ENCODE assay signal across 8 cellular contexts in the genomic region with DNA sequence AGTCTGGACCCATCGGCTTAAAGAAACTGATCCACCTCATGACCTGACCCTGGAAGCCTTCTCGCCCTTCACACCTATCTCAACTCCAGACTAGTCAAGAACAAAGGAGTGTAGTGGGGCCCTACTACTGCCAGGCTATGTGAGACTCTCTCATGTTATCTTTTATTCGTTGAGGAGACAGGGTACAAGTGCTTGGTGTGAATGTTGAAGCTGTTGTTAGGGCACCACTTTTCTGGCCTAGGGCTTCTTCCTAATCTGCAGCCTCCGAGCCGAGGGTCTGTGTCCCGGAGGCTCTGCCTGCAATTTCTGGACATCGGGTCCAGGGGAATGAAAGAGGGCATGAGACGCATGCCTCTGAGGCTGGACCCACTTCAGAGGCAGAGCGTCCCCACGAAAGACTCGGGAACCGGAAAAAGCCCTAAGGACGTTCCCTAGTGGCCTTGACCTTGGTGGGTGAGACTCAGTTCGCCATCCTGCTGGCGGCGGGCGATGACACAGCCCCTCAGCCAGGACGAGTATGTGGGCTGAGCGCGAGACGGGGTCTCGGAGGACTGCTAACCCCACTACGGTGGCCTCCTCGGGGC. TPM values are rescaled to one million over a fixed set of nuclear protein-coding genes. Genes with fewer than 3 reads are reported as not detected.
A peak's percentile ranks its signal among the peaks of the same experiment; 100 is the strongest.
DNase-seq lines count a peak whose midpoint lies in the region; ATAC-seq, FAIRE-seq and TF ChIP-seq lines count a peak whose summit lies in the region.

No MANE protein-coding gene starts in this region.

- no peaks in the 10 kb centered on the region for H3K27me3 Mint-ChIP-seq in CD8-positive, alpha-beta memory T cell
- no peaks in the 10 kb centered on the region for H3K27me3 Mint-ChIP-seq in memory B cell

- intact Hi-C loops in K562 (cut with micrococcal nuclease) = no loop called here

- peaks cover 0 to 11% (median 0%) of the 10 kb centered on the region in 3 donors for H3K36me3 Mint-ChIP-seq in CD8-positive, alpha-beta memory T cell
- H3K36me3 Mint-ChIP-seq in memory B cell = no peaks in the 10 kb centered on the region

- POLR2A ChIA-PET in CD8-positive, alpha-beta memory T cell (lab: Charles Lee) = interaction anchor here (0.6 to 1.0 kb wide), 2 partner anchors 9 to 84 kb away, joined by 3 to 8 read pairs; partner anchors contain the start of gene CAMTA1
- POLR2A ChIA-PET in K562 (lab: Yijun Ruan, JAX) = interaction anchor here (0.5 to 2.1 kb wide), 7 partner anchors 9 to 276 kb away, joined by 3 to 8 read pairs (median 3); partner anchors contain the start of gene ZBTB48

- H3K27ac Mint-ChIP-seq in CD8-positive, alpha-beta memory T cell = peak overlapping the region in 7 of 8 donors; percentile 41 to 95 (median 79)
- H3K27ac Mint-ChIP-seq in memory B cell = peak overlapping the region; percentile 88

- H3K9ac ChIP-seq in K562 (ENCODE audit: insufficient read depth in 1 of 2, low read depth in 2 of 2, low read length in 2 of 2) = peak overlapping the region; percentile 98 to 99

- H3K4me3 ChIP-seq in CD8-positive, alpha-beta memory T cell (ENCODE audit: low read length) = peak overlapping the region; percentile 87
- H3K4me3 ChIP-seq in HL-60 (replicated peaks; ENCODE audit: insufficient read depth, low read length) (peak overlapping the region; percentile 98), K562 (peak overlapping the region; percentile 97)

- no peak for TF ChIP-seq RAD21 in K562 (CRISPR knock-in tag; conservative IDR thresholded peaks at IDR 0.05 in 1 of 2, IDR thresholded peaks at IDR 0.05 in 1 of 2)

- CTCF ChIA-PET in CD8-positive, alpha-beta memory T cell (lab: Charles Lee) = interaction anchor here (0.6 to 1.5 kb wide), 9 partner anchors 14 to 454 kb away, joined by 3 to 4 read pairs (median 3); partner anchors contain the start of gene NOL9
- CTCF ChIA-PET in K562 (lab: Yijun Ruan, JAX; ENCODE audit: low intra/inter-chr PET ratio) = no interaction called here

- peak overlapping the region; percentile 90 for H3K4me2 ChIP-seq in K562 (ENCODE audit: insufficient read depth, low read length)

- peak in 1 of 5 donors; percentile 2 for DNase-seq in CD8-positive, alpha-beta memory T cell
- no peak for DNase-seq in HL-60 (ENCODE audit: low read depth in 1 of 2, low spot score in 1 of 2)
- peak in 1 of 4 experiments; percentile 34 for DNase-seq in K562 (ENCODE audit: extremely low read depth in 1 of 4, low spot score in 3 of 4)
- DNase-seq in memory B cell (ENCODE audit: low spot score in 2 of 2) = peak in 1 of 2 donors; percentile 5
- no peak for DNase-seq in NCI-H2107 (lab: John Stamatoyannopoulos, UW)
- DNase-seq in COLO829 (ENCODE audit: low spot score) = no peak
- no peak for DNase-seq in NCI-H510A (lab: John Stamatoyannopoulos, UW)

- H3K36me3 ChIP-seq in CD8-positive, alpha-beta memory T cell (ENCODE audit: insufficient read depth, low read length) = no peaks in the 10 kb centered on the region
- H3K36me3 ChIP-seq in K562 (ENCODE audit: control insufficient read depth, insufficient read depth, low read length) = peaks cover 40% of the 10 kb centered on the region

- peaks cover 6% of the 10 kb centered on the region; the same call in 1 of the 2 replicates for H4K20me1 ChIP-seq in K562 (replicated peaks; ENCODE audit: control insufficient read depth, insufficient read depth, low read length)

- no peaks in the 10 kb centered on the region for H3K9me3 Mint-ChIP-seq in CD8-positive, alpha-beta memory T cell
- H3K9me3 Mint-ChIP-seq in memory B cell = no peaks in the 10 kb centered on the region

- no peaks in the 10 kb centered on the region for H3K27me3 ChIP-seq in CD8-positive, alpha-beta memory T cell (ENCODE audit: insufficient read depth, low read length, poor library complexity, severe bottlenecking)
- H3K27me3 ChIP-seq in HL-60 (ENCODE audit: insufficient read depth, poor library complexity, severe bottlenecking) = no peaks in the 10 kb centered on the region
- no peaks in the 10 kb centered on the region for H3K27me3 ChIP-seq in K562 (ENCODE audit: control insufficient read depth in 2 of 2, insufficient read depth in 2 of 2, low read length in 2 of 2)

- no peaks in the 10 kb centered on the region for H3K9me3 ChIP-seq in CD8-positive, alpha-beta memory T cell (ENCODE audit: low read length)
- H3K9me3 ChIP-seq in K562 (replicated peaks; ENCODE audit: control insufficient read depth, insufficient read depth, low read depth, low read length) = no peaks in the 10 kb centered on the region

- peak overlapping the region; percentile 76 to 91 (median 84) for H3K4me3 Mint-ChIP-seq in CD8-positive, alpha-beta memory T cell
- H3K4me3 Mint-ChIP-seq in memory B cell = peak overlapping the region; percentile 94

- TF ChIP-seq CTCF in HL-60 (IDR thresholded peaks at IDR 0.05; ENCODE audit: insufficient read depth, low read length) (no peak), K562 (IDR thresholded peaks at IDR 0.05 in 2 of 3, conservative IDR thresholded peaks at IDR 0.05 in 1 of 3; ENCODE audit: insufficient read depth in 2 of 3, low read depth in 1 of 3, low read length in 3 of 3) (no peak)

- FAIRE-seq in K562 (lab: Jason Lieb, UNC) = no peak

- TF ChIP-seq EP300 in K562 (IDR thresholded peaks at IDR 0.05; ENCODE audit: low read length) = no peak

- H3K79me2 ChIP-seq in K562 (ENCODE audit: control insufficient read depth, insufficient read depth, low read length) = peaks cover 55% of the 10 kb centered on the region

- H2AFZ ChIP-seq in K562 (ENCODE audit: low read depth, low read length) = peak overlapping the region; percentile 84

- H3K9me1 ChIP-seq in K562 (ENCODE audit: control insufficient read depth, insufficient read depth, low read length) = no peaks in the 10 kb centered on the region

- 0% methylated on average over 24 of the region's 24 CpGs for WGBS in K562 (ENCODE audit: insufficient coverage, low coverage, missing lambda C conversion rate)

- BruUV-seq in K562 (replicated peaks; lab: Mats Ljungman, UMichigan) = no TSS peak

- peaks cover 21% of the 10 kb centered on the region for H3K4me1 ChIP-seq in CD8-positive, alpha-beta memory T cell (ENCODE audit: insufficient read depth, low read length)
- H3K4me1 ChIP-seq in K562 (replicated peaks in 1 of 2; ENCODE audit: control insufficient read depth in 2 of 2, insufficient read depth in 2 of 2, low read length in 2 of 2) = peaks cover 16% of the 10 kb centered on the region in 2 experiments; a peak in 4 of 5 replicates

- no peak for TF ChIP-seq POLR2A in K562 (conservative IDR thresholded peaks at IDR 0.05)

- H3K4me1 Mint-ChIP-seq in CD8-positive, alpha-beta memory T cell = peaks cover 28 to 41% (median 37%) of the 10 kb centered on the region in 3 donors
- H3K4me1 Mint-ChIP-seq in memory B cell = peaks cover 22% of the 10 kb centered on the region

- H3K27ac ChIP-seq in CD8-positive, alpha-beta memory T cell (ENCODE audit: low read depth, low read length) = peak overlapping the region; percentile 89
- peak overlapping the region; percentile 86 for H3K27ac ChIP-seq in HL-60 (replicated peaks)
- peak overlapping the region; percentile 96 for H3K27ac ChIP-seq in K562 (ENCODE audit: extremely low read depth, low read depth, low read length)

- ATAC-seq in K562 = no peak
- ATAC-seq in memory B cell (ENCODE audit: low read depth) = no peak
- no peak for ATAC-seq in HG02884 (IDR thresholded peaks at IDR 0.05; ENCODE audit: unreplicated experiment)

- in situ Hi-C loops in K562 (cut with MboI) = no loop called here

TF ChIP-seq in K562, 482 proteins besides CTCF, POLR2A, EP300 and RAD21 (continues in another document):
- TF ChIP-seq NFRKB (IDR thresholded peaks at IDR 0.05; ENCODE audit: low read depth) = 0 out of 2 replicates have a peak, but pooled peaks have one; percentile 12
- TF ChIP-seq ZFP1 (CRISPR knock-in tag; IDR thresholded peaks at IDR 0.05) = no peak
- no peak for TF ChIP-seq BRD4 (IDR thresholded peaks at IDR 0.05)

RNA-seq across cellular contexts. Expression of gene DNAJC11, which starts 0.7 kb away (rescaled TPM):
- 10 to 100 TPM; 79.2 to 80.4 TPM for total RNA-seq in CD8-positive, alpha-beta memory T cell
- 22.7 TPM for polyA plus RNA-seq in CD8-positive, alpha-beta memory T cell
- total RNA-seq in K562 (2011; cell fraction: chromatin; rRNA removed; ENCODE audit: low replicate concordance) = 233 and 279 TPM in 2 replicates
- total RNA-seq in K562 (2011; cell fraction: nucleolus; rRNA removed) = 86.2 and 87.8 TPM in 2 replicates
- 111 and 125 TPM in 2 replicates for total RNA-seq in K562 (2011; cell fraction: nucleoplasm; rRNA removed)
- total RNA-seq in K562 (2014; rRNA removed) (67.5 and 87.3 TPM in 2 replicates), K562 (2014; rRNA removed; fragmentation: Illumina TruSeq; extraction: Trizol) (78.9 and 86.4 TPM in 2 replicates), K562 (2015; rRNA removed; fragmentation: Illumina TruSeq; extraction: Trizol) (76.6 and 81.4 TPM in 2 replicates), K562 (2021) (115 and 121 TPM in 2 replicates)
- polyA plus RNA-seq in K562 (2011; rRNA removed) (42.2 and 52.7 TPM in 2 replicates), K562 (2014; fragmentation: Illumina TruSeq; extraction: Trizol) (109 and 123 TPM in 2 replicates), K562 (2014; fragmentation: Nextera tagmentation; extraction: Ambion mirVana) (10 to 100 TPM; 14.1 to 23.2 TPM), K562 (2014; rRNA removed) (79.0 and 81.4 TPM in 2 replicates)
- polyA plus RNA-seq in K562 (2011; cell fraction: cytosol; rRNA removed) = 36.5 and 45.3 TPM in 2 replicates
- 123 and 138 TPM in 2 replicates for polyA plus RNA-seq in K562 (2011; cell fraction: nucleus; rRNA removed)
- 48.9 and 134 TPM in 2 replicates for polyA plus RNA-seq in K562 (2012)
- polyA minus RNA-seq in K562 (2011; rRNA and poly(A)+ RNA removed) = 62.9 and 63.5 TPM in 2 replicates
- polyA minus RNA-seq in K562 (2011; cell fraction: cytosol; rRNA and poly(A)+ RNA removed) = 33.0 and 35.0 TPM in 2 replicates
- 33.3 and 61.1 TPM in 2 replicates for polyA minus RNA-seq in K562 (2011; cell fraction: nucleus; rRNA and poly(A)+ RNA removed)
